ENCODE assay signal across 14 cellular contexts in the genomic region with DNA sequence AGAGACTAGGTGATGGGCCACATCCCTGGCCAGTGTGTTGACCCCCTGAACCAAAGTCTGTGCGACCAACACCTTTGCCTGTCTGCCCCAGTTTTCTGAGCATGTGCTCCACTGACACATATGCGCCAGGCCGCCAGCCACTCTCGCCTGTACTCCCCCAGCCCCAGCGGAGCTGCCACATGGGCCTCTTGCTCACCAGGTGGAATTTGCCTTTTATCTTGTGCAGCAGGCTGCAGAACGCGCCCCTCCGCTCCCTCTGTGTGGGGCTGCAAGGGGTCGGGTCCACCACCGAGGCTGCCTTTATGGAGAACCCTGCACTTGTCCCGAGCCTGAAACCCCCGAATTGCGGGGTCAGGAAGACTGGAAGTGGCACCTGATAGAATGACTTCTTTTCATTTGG.
DNase-seq lines count a peak whose midpoint lies in the region; ATAC-seq and TF ChIP-seq lines count a peak whose summit lies in the region.
"Had no signal": no experiment of that assay in that cellular context is flagged by ENCODE, and none has a peak within 500 bp of the region (broad histone marks: within the 10 kb centered on the region; RNA-seq: fewer than 3 reads in every experiment).

No MANE protein-coding gene starts in this region.

- H3K4me3 ChIP-seq in RWPE2 (ENCODE audit: severe bottlenecking), result no peak overlapping the region
- H3K4me3 ChIP-seq in thyroid gland (replicated peaks in 1 of 3), result no peak overlapping the region
- H3K4me3 ChIP-seq in testis, result no peak overlapping the region
- H3K4me3 ChIP-seq: GM23248 had no signal

- DNase-seq in RWPE2 (ENCODE audit: low spot score) (peak; percentile 61), thyroid gland (peak; percentile 3 to 24), testis (no peak)
- DNase-seq: 8988T; Caco-2; CD4-positive, CD25-positive, alpha-beta regulatory T cell; CD8-positive, alpha-beta T cell; DMS153; GM23248; H7; HCEC 1CT had no signal

- TF ChIP-seq CTCF in C4-2B (conservative IDR thresholded peaks at IDR 0.05), result no peak
- TF ChIP-seq CTCF in RWPE2 (IDR thresholded peaks at IDR 0.05; ENCODE audit: poor library complexity, severe bottlenecking), result no peak
- no peak for TF ChIP-seq CTCF in thyroid gland (IDR thresholded peaks at IDR 0.05)
- no peak for TF ChIP-seq CTCF in testis (IDR thresholded peaks at IDR 0.05)

- H3K27me3 ChIP-seq in RWPE2 (ENCODE audit: insufficient read depth, poor library complexity, severe bottlenecking) (no peaks in the 10 kb centered on the region), thyroid gland (no peaks in the 10 kb centered on the region), testis (no peaks in the 10 kb centered on the region)

- H3K4me1 ChIP-seq in RWPE2 (ENCODE audit: insufficient read depth, poor library complexity, severe bottlenecking) (no peaks in the 10 kb centered on the region), thyroid gland (peaks cover 0 to 16% of the 10 kb centered on the region in 2 donors), testis (no peaks in the 10 kb centered on the region)
- H3K4me1 ChIP-seq: Caco-2 had no signal

- 89 to 93% methylated on average over 11 to 13 of the region's 13 CpGs for WGBS in thyroid gland, 2 donors
- WGBS in testis, 2 donors, result 88 to 95% methylated on average over 12 to 13 of the region's 13 CpGs

- H3K9me3 ChIP-seq in RWPE2 (ENCODE audit: severe bottlenecking) (no peaks in the 10 kb centered on the region), thyroid gland (no peaks in the 10 kb centered on the region), testis (no peaks in the 10 kb centered on the region)
- H3K9me3 ChIP-seq: Caco-2 had no signal

- intact Hi-C loops in thyroid gland (cut with DNase I), result no loop called here
- intact Hi-C loops in testis (cut with DNase I; ENCODE audit: low total_unique reads), result no loop called here

- H3K36me3 ChIP-seq in RWPE2 (ENCODE audit: low read depth), result no peaks in the 10 kb centered on the region
- H3K36me3 ChIP-seq in thyroid gland, result no peaks in the 10 kb centered on the region
- H3K36me3 ChIP-seq in testis (ENCODE audit: low read depth, missing control alignments), result no peaks in the 10 kb centered on the region

- TF ChIP-seq POLR2A in thyroid gland (IDR thresholded peaks at IDR 0.05) (no peak), testis (IDR thresholded peaks at IDR 0.05) (no peak)

- ATAC-seq in RWPE2 (ENCODE audit: low read depth) (no peak), HG03432 (IDR thresholded peaks at IDR 0.05; ENCODE audit: unreplicated experiment) (no peak), HG03565 (IDR thresholded peaks at IDR 0.05; ENCODE audit: unreplicated experiment) (no peak)
- ATAC-seq: CD8-positive, alpha-beta T cell had no signal

- H3K27ac ChIP-seq in C4-2B (peak overlapping the region; percentile 62), RWPE2 (ENCODE audit: poor library complexity, severe bottlenecking) (no peak overlapping the region), thyroid gland (peak overlapping the region in 1 of 3 donors; percentile 71), testis (no peak overlapping the region)
- H3K27ac ChIP-seq: GM23248 had no signal
